24 cellular contexts compared by ENCODE assay signal in the genomic region with DNA sequence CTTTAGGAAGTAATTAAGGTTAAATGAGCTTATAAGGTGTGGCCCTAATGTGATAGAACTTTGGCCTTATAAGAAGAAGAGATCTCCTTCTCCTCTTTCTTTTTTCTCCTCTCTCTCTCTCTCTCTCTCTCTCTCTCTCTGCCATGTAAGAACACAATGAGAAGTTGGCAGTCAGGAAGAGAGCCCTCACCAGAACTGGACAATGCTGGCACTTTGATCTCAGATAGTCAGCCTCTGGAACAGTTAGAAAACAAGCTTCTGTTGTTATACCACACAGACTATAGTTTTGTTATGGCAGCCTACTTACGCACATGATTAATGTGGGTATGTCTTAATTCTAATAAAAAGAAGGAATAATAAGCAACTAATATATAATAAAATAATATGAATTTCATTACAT.
"Had no signal": no experiment of that assay in that cellular context is flagged by ENCODE, and none has a peak within 500 bp of the region (broad histone marks: within the 10 kb centered on the region; RNA-seq: fewer than 3 reads in every experiment).

No MANE protein-coding gene starts in this region.

- H3K27ac Mint-ChIP-seq: mesothelial cell of epicardium; naive thymus-derived CD4-positive, alpha-beta T cell; natural killer cell treated with Interleukin-12 subunit alpha and Interleukin-12 subunit beta and Interleukin-15 and Interleukin-18, amount 100 ng/mL, for 72 hours; stimulated activated naive B cell treated with anti-CD40 and anti-IgM and Interleukin-4, amounts not matched to agents 10 μg/mL and 1 μg/mL and 100 μg/mL, for 72 hours had no signal

- H3K4me1 Mint-ChIP-seq: naive thymus-derived CD4-positive, alpha-beta T cell; stimulated activated naive B cell treated with anti-CD40 and anti-IgM and Interleukin-4, amounts not matched to agents 10 μg/mL and 1 μg/mL and 100 μg/mL, for 72 hours had no signal

- ATAC-seq: left colon; left lung; lower lobe of right lung; mucosa of descending colon; naive thymus-derived CD4-positive, alpha-beta T cell; natural killer cell treated with Interleukin-12 subunit alpha and Interleukin-12 subunit beta and Interleukin-15 and Interleukin-18, amount 100 ng/mL, for 72 hours; pancreas; right cardiac atrium; sciatic nerve; stimulated activated naive B cell treated with anti-CD40 and anti-IgM and Interleukin-4, amounts not matched to agents 10 μg/mL and 1 μg/mL and 100 μg/mL, for 72 hours; stimulated activated naive CD8-positive, alpha-beta T cell treated with anti-CD3 and anti-CD28 coated beads, Interleukin-15, Interleukin-2, amounts not matched to agents 100 U/mL and 50 U/mL, for 24 hours; upper lobe of right lung had no signal

- H3K4me3 Mint-ChIP-seq: mesothelial cell of epicardium; naive thymus-derived CD4-positive, alpha-beta T cell; natural killer cell treated with Interleukin-12 subunit alpha and Interleukin-12 subunit beta and Interleukin-15 and Interleukin-18, amount 100 ng/mL, for 72 hours; stimulated activated naive B cell treated with anti-CD40 and anti-IgM and Interleukin-4, amounts not matched to agents 10 μg/mL and 1 μg/mL and 100 μg/mL, for 72 hours had no signal

- DNase-seq: kidney; left colon; left lung; lower lobe of right lung; mammary epithelial cell; mesendoderm; mucosa of descending colon; naive thymus-derived CD4-positive, alpha-beta T cell; pancreas; retina; right cardiac atrium; stimulated activated CD4-positive, alpha-beta T cell treated with anti-CD3 and anti-CD28 coated beads, Interleukin-12 subunit alpha, Interleukin-12 subunit beta, amount 100 ng/mL, for 4 hours; stimulated activated CD4-positive, alpha-beta T cell treated with anti-CD3 and anti-CD28 coated beads, Interleukin-15, amount 100 ng/mL, for 24 hours; stimulated activated CD4-positive, alpha-beta T cell treated with anti-CD3 and anti-CD28 coated beads, Interleukin-2, amount 100 ng/mL, for 24 hours; stimulated activated CD4-positive, alpha-beta T cell treated with anti-CD3 and anti-CD28 coated beads, Interleukin-4, amount 100 ng/mL, for 1 hour; stimulated activated naive B cell treated with anti-CD40 and anti-IgM and Interleukin-4, amounts not matched to agents 10 μg/mL and 1 μg/mL and 100 μg/mL, for 72 hours; stimulated activated naive CD8-positive, alpha-beta T cell treated with anti-CD3 and anti-CD28 coated beads, Interleukin-15, Interleukin-2, amounts not matched to agents 100 U/mL and 50 U/mL, for 24 hours; stomach; tibial artery; trophoblast cell; upper lobe of right lung had no signal

- H3K27me3 Mint-ChIP-seq: naive thymus-derived CD4-positive, alpha-beta T cell; natural killer cell treated with Interleukin-12 subunit alpha and Interleukin-12 subunit beta and Interleukin-15 and Interleukin-18, amount 100 ng/mL, for 72 hours; stimulated activated naive B cell treated with anti-CD40 and anti-IgM and Interleukin-4, amounts not matched to agents 10 μg/mL and 1 μg/mL and 100 μg/mL, for 72 hours had no signal

- H3K36me3 Mint-ChIP-seq: mesothelial cell of epicardium; naive thymus-derived CD4-positive, alpha-beta T cell; natural killer cell treated with Interleukin-12 subunit alpha and Interleukin-12 subunit beta and Interleukin-15 and Interleukin-18, amount 100 ng/mL, for 72 hours; stimulated activated naive B cell treated with anti-CD40 and anti-IgM and Interleukin-4, amounts not matched to agents 10 μg/mL and 1 μg/mL and 100 μg/mL, for 72 hours had no signal
